In genomic region chr2:231985823-231986261, GRCh38 we compare ENCODE assay signal across 16 cellular contexts. TPM values are rescaled to one million over a fixed set of nuclear protein-coding genes. Genes with fewer than 3 reads are reported as not detected.
DNase-seq lines count a peak whose midpoint lies in the region; ATAC-seq, FAIRE-seq and TF ChIP-seq lines count a peak whose summit lies in the region.
"Had no signal": no experiment of that assay in that cellular context is flagged by ENCODE, and none has a peak within 500 bp of the region (broad histone marks: within the 10 kb centered on the region; RNA-seq: fewer than 3 reads in every experiment).

No MANE protein-coding gene starts in this region.

- H3K9ac ChIP-seq in K562 (ENCODE audit: insufficient read depth in 1 of 2, low read depth in 2 of 2, low read length in 2 of 2) (peak overlapping the region; percentile 70 to 84), iPS-20b (ENCODE audit: low read depth, low read length) (peak overlapping the region; percentile 50; the same call in 1 of the 2 replicates), mesenchymal stem cell (ENCODE audit: low read length) (no peak overlapping the region)

- peaks cover 0 to 20% of the 10 kb centered on the region in 2 experiments; a peak in 4 of 5 replicates for H3K4me1 ChIP-seq in K562 (replicated peaks in 1 of 2; ENCODE audit: control insufficient read depth in 2 of 2, insufficient read depth in 2 of 2, low read length in 2 of 2)
- peaks cover 12% of the 10 kb centered on the region; the same call in 1 of the 2 replicates for H3K4me1 ChIP-seq in iPS-20b (ENCODE audit: insufficient read depth, low read length)
- H3K4me1 ChIP-seq in mesenchymal stem cell (ENCODE audit: control insufficient read depth, insufficient read depth, low read depth, low read length) = peaks cover 2% of the 10 kb centered on the region
- H3K4me1 ChIP-seq in right lobe of liver = no peaks in the 10 kb centered on the region

- TF ChIP-seq CTCF in K562 (IDR thresholded peaks at IDR 0.05 in 2 of 3, conservative IDR thresholded peaks at IDR 0.05 in 1 of 3; ENCODE audit: insufficient read depth in 2 of 3, low read depth in 1 of 3, low read length in 3 of 3) = no peak
- TF ChIP-seq CTCF in right lobe of liver (IDR thresholded peaks at IDR 0.05) = no peak

- H2BK15ac ChIP-seq in mesenchymal stem cell (ENCODE audit: low read depth, poor library complexity, severe bottlenecking) = no peak overlapping the region

- CTCF ChIA-PET in K562 (lab: Yijun Ruan, JAX; ENCODE audit: low intra/inter-chr PET ratio) = no interaction called here

- 0% methylated on average over 7 of the region's 8 CpGs for WGBS in K562 (ENCODE audit: insufficient coverage, low coverage, missing lambda C conversion rate)
- WGBS in mesenchymal stem cell = 89% methylated on average over 8 of the region's 8 CpGs
- WGBS in right lobe of liver (ENCODE audit: insufficient coverage, low coverage, low lambda C conversion rate, missing lambda C conversion rate) = 87% methylated on average over 4 of the region's 8 CpGs

- H4K91ac ChIP-seq in mesenchymal stem cell (ENCODE audit: low read length) = no peak overlapping the region

- ATAC-seq in K562 (peak; percentile 98), right lobe of liver (no peak)
- ATAC-seq: left ventricle myocardium superior had no signal

- H3K9me3 ChIP-seq in K562 (replicated peaks; ENCODE audit: control insufficient read depth, insufficient read depth, low read depth, low read length) (no peaks in the 10 kb centered on the region), iPS-20b (ENCODE audit: insufficient read depth, low read depth, low read length) (no peaks in the 10 kb centered on the region), mesenchymal stem cell (ENCODE audit: control insufficient read depth, low read length) (no peaks in the 10 kb centered on the region), right lobe of liver (no peaks in the 10 kb centered on the region)

- H2BK5ac ChIP-seq in mesenchymal stem cell (ENCODE audit: low read depth, low read length, poor library complexity, severe bottlenecking) = no peak overlapping the region

- no peak for TF ChIP-seq EP300 in K562 (IDR thresholded peaks at IDR 0.05; ENCODE audit: low read length)

- no peak overlapping the region for H2BK120ac ChIP-seq in mesenchymal stem cell (ENCODE audit: low read depth, low read length)

- H3K79me1 ChIP-seq in mesenchymal stem cell (replicated peaks; ENCODE audit: low read length, poor library complexity, severe bottlenecking) = peaks cover 29% of the 10 kb centered on the region

- H2AFZ ChIP-seq in K562 (ENCODE audit: low read depth, low read length) = peak overlapping the region; percentile 94
- no peak overlapping the region for H2AFZ ChIP-seq in mesenchymal stem cell (ENCODE audit: low read depth, low read length)

- peak overlapping the region; percentile 75 for H3K27ac ChIP-seq in K562 (ENCODE audit: extremely low read depth, low read depth, low read length)
- H3K27ac ChIP-seq in iPS-20b (ENCODE audit: low read length) = no peak overlapping the region
- H3K27ac ChIP-seq in mesenchymal stem cell (ENCODE audit: low read length, poor library complexity, severe bottlenecking) = no peak overlapping the region
- H3K27ac ChIP-seq in right lobe of liver = no peak overlapping the region

- H3K4me3 ChIP-seq in K562 = peak overlapping the region; percentile 39
- H3K4me3 ChIP-seq in iPS-20b (ENCODE audit: low read length) = peak overlapping the region; percentile 30; the same call in 1 of the 2 replicates
- no peak overlapping the region for H3K4me3 ChIP-seq in mesenchymal stem cell (ENCODE audit: insufficient read depth in 1 of 2, low read depth in 1 of 2, low read length in 2 of 2)
- no peak overlapping the region for H3K4me3 ChIP-seq in right lobe of liver

- no peak overlapping the region for H3K23ac ChIP-seq in mesenchymal stem cell (ENCODE audit: low read length in 2 of 2)

- TF ChIP-seq POLR2A in K562 (conservative IDR thresholded peaks at IDR 0.05) (peak; percentile 88), right lobe of liver (IDR thresholded peaks at IDR 0.05) (no peak)

- H2BK12ac ChIP-seq in mesenchymal stem cell (ENCODE audit: low read length in 2 of 2) = no peak overlapping the region

- no peaks in the 10 kb centered on the region for H3K9me1 ChIP-seq in K562 (ENCODE audit: control insufficient read depth, insufficient read depth, low read length)

- H3K36me3 ChIP-seq in K562 (ENCODE audit: control insufficient read depth, insufficient read depth, low read length) (peaks cover 5% of the 10 kb centered on the region; the same call in 2 of the 3 replicates), iPS-20b (ENCODE audit: insufficient read depth, low read depth, low read length) (no peaks in the 10 kb centered on the region), mesenchymal stem cell (ENCODE audit: control insufficient read depth in 1 of 2, insufficient read depth in 2 of 2, low read depth in 1 of 2, low read length in 2 of 2) (peaks cover 3 to 6% of the 10 kb centered on the region in 2 experiments), right lobe of liver (no peaks in the 10 kb centered on the region)

- H3K79me2 ChIP-seq in K562 (ENCODE audit: control insufficient read depth, insufficient read depth, low read length) = peaks cover 51% of the 10 kb centered on the region

- no TSS peak for BruUV-seq in K562 (replicated peaks; lab: Mats Ljungman, UMichigan)

- POLR2A ChIA-PET in K562 (lab: Yijun Ruan, JAX) = interaction anchor here (0.9 to 2.8 kb wide), 5 partner anchors 10 to 44 kb away, joined by 3 to 14 read pairs (median 4); partner anchors contain the start of gene DIS3L2

- H4K8ac ChIP-seq in mesenchymal stem cell (ENCODE audit: low read length) = no peak overlapping the region

- H3K4me2 ChIP-seq in K562 (ENCODE audit: insufficient read depth, low read length) (peak overlapping the region; percentile 81), mesenchymal stem cell (ENCODE audit: low read length, poor library complexity, severe bottlenecking) (no peak overlapping the region)

- in situ Hi-C loops in K562 (cut with MboI) = no loop called here

- no peaks in the 10 kb centered on the region for H3K27me3 ChIP-seq in K562 (ENCODE audit: control insufficient read depth in 2 of 2, insufficient read depth in 2 of 2, low read length in 2 of 2)
- no peaks in the 10 kb centered on the region for H3K27me3 ChIP-seq in iPS-20b (ENCODE audit: insufficient read depth, low read length)
- no peaks in the 10 kb centered on the region for H3K27me3 ChIP-seq in mesenchymal stem cell (ENCODE audit: control insufficient read depth in 1 of 2, insufficient read depth in 1 of 2, low read length in 2 of 2)
- H3K27me3 ChIP-seq in right lobe of liver = no peaks in the 10 kb centered on the region

- intact Hi-C loops in K562 (cut with micrococcal nuclease) = no loop called here
- intact Hi-C loops in right lobe of liver (cut with DNase I) = no loop called here

- peak; percentile 96 for FAIRE-seq in K562 (lab: Jason Lieb, UNC)
- FAIRE-seq: GM19239, small intestine had no signal

- no peaks in the 10 kb centered on the region for H4K20me1 ChIP-seq in K562 (replicated peaks; ENCODE audit: control insufficient read depth, insufficient read depth, low read length)

- DNase-seq in Daoy (ENCODE audit: low read depth) (peak; percentile 8), HT-29 (ENCODE audit: low spot score) (peak; percentile 78), K562 (ENCODE audit: extremely low read depth in 1 of 4, low spot score in 3 of 4) (peak; percentile 31 to 89 (median 54)), mesenchymal stem cell (no peak), cerebellar cortex (ENCODE audit: low spot score) (no peak), right lobe of liver (no peak)
- DNase-seq: activated naive CD4-positive, alpha-beta T cell treated with anti-CD3 and anti-CD28 coated beads, Interleukin-2, amount 50 U/mL, for 16 hours; dermis blood vessel endothelial cell; Kasumi-1; left ventricle myocardium superior; NCI-H1436; NCI-H446 treated with DMSO at 0.1 percent for 48 hours; small intestine had no signal

- H2AK5ac ChIP-seq in mesenchymal stem cell (ENCODE audit: low read length, severe bottlenecking) = no peak overlapping the region

- no peak overlapping the region for H3K18ac ChIP-seq in mesenchymal stem cell (ENCODE audit: low read depth in 1 of 2, low read length in 2 of 2)

- no peak overlapping the region for H3K14ac ChIP-seq in mesenchymal stem cell (ENCODE audit: low read length in 2 of 2)

- H3K4ac ChIP-seq in mesenchymal stem cell (ENCODE audit: low read depth in 1 of 2, low read length in 2 of 2) = no peak overlapping the region

- TF ChIP-seq RAD21 in K562 (CRISPR knock-in tag; conservative IDR thresholded peaks at IDR 0.05 in 1 of 2, IDR thresholded peaks at IDR 0.05 in 1 of 2) = no peak

RNA-seq across cellular contexts. Expression of gene DIS3L2, which starts 24.3 kb away (rescaled TPM):
- total RNA-seq in Daoy (2014; rRNA removed; shearing (Covaris generic)) = 22.3 TPM in 2 replicates
- 24.3 and 29.4 TPM in 2 replicates for total RNA-seq in HT-29 (2014; rRNA removed; shearing (Covaris generic))
- 50.9 and 73.3 TPM in 2 replicates for total RNA-seq in K562 (2011; cell fraction: chromatin; rRNA removed; ENCODE audit: low replicate concordance)
- 20.0 and 25.8 TPM in 2 replicates for total RNA-seq in K562 (2011; cell fraction: nucleolus; rRNA removed)
- 27.0 and 28.9 TPM in 2 replicates for total RNA-seq in K562 (2011; cell fraction: nucleoplasm; rRNA removed)
- total RNA-seq in K562 (2014; rRNA removed) = 15.1 and 16.8 TPM in 2 replicates
- total RNA-seq in K562 (2014; rRNA removed; fragmentation: Illumina TruSeq; extraction: Trizol) = 11.2 and 12.5 TPM in 2 replicates
- 10.8 and 11.6 TPM in 2 replicates for total RNA-seq in K562 (2015; rRNA removed; fragmentation: Illumina TruSeq; extraction: Trizol)
- 17.3 and 19.2 TPM in 2 replicates for total RNA-seq in K562 (2021)
- polyA plus RNA-seq in K562 (2011; rRNA removed) = 4.2 and 5.8 TPM in 2 replicates
- polyA plus RNA-seq in K562 (2011; cell fraction: cytosol; rRNA removed) = 6.0 and 10.4 TPM in 2 replicates
- polyA plus RNA-seq in K562 (2011; cell fraction: nucleus; rRNA removed) = 25.1 and 33.5 TPM in 2 replicates
- polyA plus RNA-seq in K562 (2012) = 12.2 and 13.6 TPM in 2 replicates
- polyA plus RNA-seq in K562 (2014; fragmentation: Illumina TruSeq; extraction: Trizol) = 11.8 and 13.4 TPM in 2 replicates
- 1 to 10 TPM; 1.5 to 1.9 TPM for polyA plus RNA-seq in K562 (2014; fragmentation: Nextera tagmentation; extraction: Ambion mirVana)
- polyA plus RNA-seq in K562 (2014; rRNA removed) = 10.4 and 11.0 TPM in 2 replicates
- 7.0 and 8.4 TPM in 2 replicates for polyA minus RNA-seq in K562 (2011; rRNA and poly(A)+ RNA removed)
- polyA minus RNA-seq in K562 (2011; cell fraction: cytosol; rRNA and poly(A)+ RNA removed) = 5.3 and 5.9 TPM in 2 replicates
- 15.8 and 20.1 TPM in 2 replicates for polyA minus RNA-seq in K562 (2011; cell fraction: nucleus; rRNA and poly(A)+ RNA removed)
- 11.9 TPM for polyA plus RNA-seq in mesenchymal stem cell (2013, experiment 1 of 2)
- 11.8 TPM for polyA plus RNA-seq in mesenchymal stem cell (2013, experiment 2 of 2)
- total RNA-seq in right lobe of liver = 10 to 100 TPM in 5 of 6 experiments, 1 to 10 TPM in 1; 8.1 to 22.3 (median 16.7) TPM

RNA-seq across cellular contexts. Expression of gene NPPC, which starts 59.6 kb away (rescaled TPM):
- not detected in 2 replicates for total RNA-seq in Daoy (2014; rRNA removed; shearing (Covaris generic))
- total RNA-seq in HT-29 (2014; rRNA removed; shearing (Covaris generic)) = not detected in 2 replicates
- not detected in 2 replicates for total RNA-seq in K562 (2011; cell fraction: chromatin; rRNA removed; ENCODE audit: low replicate concordance)
- not detected in 2 replicates for total RNA-seq in K562 (2011; cell fraction: nucleolus; rRNA removed)
- total RNA-seq in K562 (2011; cell fraction: nucleoplasm; rRNA removed) = not detected in 2 replicates
- total RNA-seq in K562 (2014; rRNA removed) (not detected in 2 replicates), K562 (2014; rRNA removed; fragmentation: Illumina TruSeq; extraction: Trizol) (not detected in 2 replicates), K562 (2015; rRNA removed; fragmentation: Illumina TruSeq; extraction: Trizol) (not detected in 2 replicates), K562 (2021) (not detected in 2 replicates), right lobe of liver (not detected)
- polyA plus RNA-seq in K562 (2011; rRNA removed) (not detected in 2 replicates), K562 (2014; fragmentation: Illumina TruSeq; extraction: Trizol) (not detected in 2 replicates), K562 (2014; fragmentation: Nextera tagmentation; extraction: Ambion mirVana) (not detected), K562 (2014; rRNA removed) (not detected in 2 replicates)
- not detected in 2 replicates for polyA plus RNA-seq in K562 (2011; cell fraction: cytosol; rRNA removed)
- not detected in 2 replicates for polyA plus RNA-seq in K562 (2011; cell fraction: nucleus; rRNA removed)
- polyA plus RNA-seq in K562 (2012) = not detected in 2 replicates
- polyA minus RNA-seq in K562 (2011; rRNA and poly(A)+ RNA removed) = not detected in 2 replicates
- not detected in 2 replicates for polyA minus RNA-seq in K562 (2011; cell fraction: cytosol; rRNA and poly(A)+ RNA removed)
- polyA minus RNA-seq in K562 (2011; cell fraction: nucleus; rRNA and poly(A)+ RNA removed) = not detected in 2 replicates
- polyA plus RNA-seq in mesenchymal stem cell (2013, experiment 1 of 2) = not detected
- not detected for polyA plus RNA-seq in mesenchymal stem cell (2013, experiment 2 of 2)
- total RNA-seq: fibroblast of lung had no signal
- polyA plus RNA-seq: fibroblast of lung had no signal

Comparison
In these comparisons a context has a peak if more than half of its experiments do, and no peak if none do; other contexts are left out.
1. DNase-seq: peak in Daoy (single experiment), HT-29 (single experiment) and K562 (4 of 4); none in mesenchymal stem cell (single experiment), cerebellar cortex (single experiment) and right lobe of liver (0 of 3).
2. H3K4me3 ChIP-seq: peak in K562 (single experiment) and iPS-20b (single experiment); none in mesenchymal stem cell (0 of 2) and right lobe of liver (0 of 3).